In genomic region chr7:46583606-46584005, GRCh38 we compare ENCODE assay signal across 21 cellular contexts.
DNase-seq lines count a peak whose midpoint lies in the region; ATAC-seq and TF ChIP-seq lines count a peak whose summit lies in the region.
"Had no signal": no experiment of that assay in that cellular context is flagged by ENCODE, and none has a peak within 500 bp of the region (broad histone marks: within the 10 kb centered on the region; RNA-seq: fewer than 3 reads in every experiment).

No MANE protein-coding gene starts in this region.

- POLR2A ChIA-PET in Caco-2 (lab: Charles Lee) = no interaction called here

- peaks cover 17% of the 10 kb centered on the region for H3F3A ChIP-seq in GM23248 (ENCODE audit: insufficient read depth)

- WGBS in GM23248 (ENCODE audit: low coverage in 1 of 2, low lambda C conversion rate in 2 of 2, missing lambda C conversion rate in 2 of 2), 2 experiments = 22 to 24% methylated on average over 1 of the region's 1 CpG
- 92% methylated on average over 1 of the region's 1 CpG for WGBS in mammary epithelial cell (ENCODE audit: low coverage, missing lambda C conversion rate)

- H3K4me3 Mint-ChIP-seq in Caco-2 (ENCODE audit: unreplicated experiment) = no peak overlapping the region
- H3K4me3 Mint-ChIP-seq: activated naive CD8-positive, alpha-beta T cell treated with anti-CD3 and anti-CD28 coated beads for 36 hours; activated T-cell treated with anti-CD3 and anti-CD28 coated beads, Interleukin-2, amount 50 U/mL, for 24 hours; endodermal cell; stimulated activated naive CD8-positive, alpha-beta T cell treated with anti-CD3 and anti-CD28 coated beads, Interleukin-15, amount 100 ng/mL, for 72 hours had no signal

- no peaks in the 10 kb centered on the region for H3K36me3 Mint-ChIP-seq in Caco-2 (ENCODE audit: insufficient read depth, unreplicated experiment)
- H3K36me3 Mint-ChIP-seq: activated naive CD8-positive, alpha-beta T cell treated with anti-CD3 and anti-CD28 coated beads for 36 hours had no signal

- no peak overlapping the region for H3K4me3 ChIP-seq in GM23248
- no peak overlapping the region for H3K4me3 ChIP-seq in mammary epithelial cell (replicated peaks in 1 of 3; ENCODE audit: insufficient read depth in 1 of 3, low read depth in 2 of 3, low read length in 3 of 3)
- H3K4me3 ChIP-seq in Caco-2 (ENCODE audit: low read depth, low read length) = no peak overlapping the region

- H3K27ac ChIP-seq in GM23248 (peak overlapping the region; percentile 77), mammary epithelial cell (ENCODE audit: insufficient read depth, low read depth, low read length) (no peak overlapping the region)
- H3K27ac ChIP-seq: parathyroid adenoma had no signal

- intact Hi-C loops in mammary epithelial cell (cut with micrococcal nuclease) (no loop called here), Caco-2 (cut with micrococcal nuclease; ENCODE audit: unreplicated experiment) (no loop called here)

- H3K9me3 Mint-ChIP-seq in Caco-2 (ENCODE audit: unreplicated experiment) = no peaks in the 10 kb centered on the region
- H3K9me3 Mint-ChIP-seq: endodermal cell had no signal

- H3K27ac Mint-ChIP-seq in Caco-2 (ENCODE audit: unreplicated experiment) = no peak overlapping the region
- H3K27ac Mint-ChIP-seq: activated naive CD8-positive, alpha-beta T cell treated with anti-CD3 and anti-CD28 coated beads for 36 hours; activated T-cell treated with anti-CD3 and anti-CD28 coated beads, Interleukin-2, amount 50 U/mL, for 24 hours; endodermal cell; stimulated activated naive CD8-positive, alpha-beta T cell treated with anti-CD3 and anti-CD28 coated beads, Interleukin-15, amount 100 ng/mL, for 72 hours had no signal

- no peaks in the 10 kb centered on the region for H3K9me2 ChIP-seq in GM23248 (ENCODE audit: insufficient read depth)

- H3K4me1 ChIP-seq in GM23248 (ENCODE audit: insufficient read depth) (peaks cover 18% of the 10 kb centered on the region), mammary epithelial cell (ENCODE audit: insufficient read depth, low read length) (peaks cover 8% of the 10 kb centered on the region), Caco-2 (no peaks in the 10 kb centered on the region)
- H3K4me1 ChIP-seq: parathyroid adenoma had no signal

- peak; percentile 67 for DNase-seq in AG08395 (ENCODE audit: low spot score)
- peak; percentile 90 for DNase-seq in GM23248
- peak; percentile 74 for DNase-seq in mammary epithelial cell
- DNase-seq in iris pigment epithelial cell (ENCODE audit: low read depth) = peak; percentile 26
- no peak for DNase-seq in Caco-2
- no peak for DNase-seq in inferior parietal cortex (ENCODE audit: extremely low spot score)
- no peak for DNase-seq in omental fat pad (ENCODE audit: low spot score)
- DNase-seq: activated naive CD8-positive, alpha-beta T cell treated with anti-CD3 and anti-CD28 coated beads for 36 hours; activated T-cell treated with anti-CD3 and anti-CD28 coated beads, Interleukin-2, amount 50 U/mL, for 24 hours; caudate nucleus; endodermal cell; hypothalamus; Kasumi-1; NCI-H146; NCI-H510A; stimulated activated CD4-positive, alpha-beta T cell treated with anti-CD3 and anti-CD28 coated beads, Interleukin-15, amount 100 ng/mL, for 24 hours; stimulated activated naive CD8-positive, alpha-beta T cell treated with anti-CD3 and anti-CD28 coated beads, Interleukin-15, amount 100 ng/mL, for 72 hours had no signal

- dilution Hi-C loops in mammary epithelial cell (cut with HindIII; ENCODE audit: low sequenced_read_pairs) = no loop called here

- peaks cover 3% of the 10 kb centered on the region for H3K27me3 Mint-ChIP-seq in Caco-2 (ENCODE audit: insufficient read depth, unreplicated experiment)
- H3K27me3 Mint-ChIP-seq: activated naive CD8-positive, alpha-beta T cell treated with anti-CD3 and anti-CD28 coated beads for 36 hours; activated T-cell treated with anti-CD3 and anti-CD28 coated beads, Interleukin-2, amount 50 U/mL, for 24 hours; stimulated activated naive CD8-positive, alpha-beta T cell treated with anti-CD3 and anti-CD28 coated beads, Interleukin-15, amount 100 ng/mL, for 72 hours had no signal

- no peaks in the 10 kb centered on the region for H3K27me3 ChIP-seq in GM23248 (replicated peaks; ENCODE audit: insufficient read depth)
- no peaks in the 10 kb centered on the region for H3K27me3 ChIP-seq in mammary epithelial cell (ENCODE audit: insufficient read depth, low read length)
- no peaks in the 10 kb centered on the region for H3K27me3 ChIP-seq in Caco-2 (replicated peaks; ENCODE audit: control insufficient read depth, insufficient read depth, low read length)

- H2AFZ ChIP-seq in GM23248 (no peak overlapping the region), mammary epithelial cell (ENCODE audit: low read depth, low read length) (no peak overlapping the region)
- H2AFZ ChIP-seq: parathyroid adenoma had no signal

- H3K4me1 Mint-ChIP-seq in Caco-2 (ENCODE audit: low read depth, unreplicated experiment) = no peaks in the 10 kb centered on the region
- H3K4me1 Mint-ChIP-seq: activated naive CD8-positive, alpha-beta T cell treated with anti-CD3 and anti-CD28 coated beads for 36 hours; endodermal cell; stimulated activated naive CD8-positive, alpha-beta T cell treated with anti-CD3 and anti-CD28 coated beads, Interleukin-15, amount 100 ng/mL, for 72 hours had no signal

- H3K9ac ChIP-seq in GM23248 (peak overlapping the region; percentile 38), mammary epithelial cell (ENCODE audit: insufficient read depth, low read length) (no peak overlapping the region)
- H3K9ac ChIP-seq: parathyroid adenoma had no signal

- TF ChIP-seq CTCF in mammary epithelial cell (conservative IDR thresholded peaks at IDR 0.05 in 1 of 2, IDR thresholded peaks at IDR 0.05 in 1 of 2; ENCODE audit: extremely low read depth in 1 of 2, insufficient read depth in 1 of 2, low read depth in 1 of 2, low read length in 2 of 2) = no peak
- TF ChIP-seq CTCF in Caco-2 (IDR thresholded peaks at IDR 0.05; ENCODE audit: insufficient read depth in 1 of 2, low read depth in 1 of 2, low read length in 1 of 2, severe bottlenecking in 1 of 2, unreplicated experiment in 1 of 2) = no peak
- no peak for TF ChIP-seq CTCF in omental fat pad (IDR thresholded peaks at IDR 0.05)

- H4K20me1 ChIP-seq in GM23248 (ENCODE audit: insufficient read depth) = no peaks in the 10 kb centered on the region
- H4K20me1 ChIP-seq in mammary epithelial cell (ENCODE audit: insufficient read depth, low read length) = no peaks in the 10 kb centered on the region

- H3K4me2 ChIP-seq in GM23248 (ENCODE audit: unreplicated experiment) = peak overlapping the region; percentile 52
- H3K4me2 ChIP-seq in mammary epithelial cell (ENCODE audit: insufficient read depth, low read depth, low read length) = peak overlapping the region; percentile 19

- in situ Hi-C loops in GM23248 (cut with MboI) = no loop called here
- in situ Hi-C loops in mammary epithelial cell (cut with MboI; ENCODE audit: low sequenced_read_pairs in 2 of 2) = no loop called here

- H3K36me3 ChIP-seq in GM23248 (ENCODE audit: low read depth) (no peaks in the 10 kb centered on the region), mammary epithelial cell (ENCODE audit: insufficient read depth, low read length) (no peaks in the 10 kb centered on the region), Caco-2 (ENCODE audit: control insufficient read depth, insufficient read depth, low read length) (no peaks in the 10 kb centered on the region)

- BruUV-seq in mammary epithelial cell (replicated peaks; lab: Mats Ljungman, UMichigan) = no TSS peak
- BruUV-seq in Caco-2 (replicated peaks; lab: Mats Ljungman, UMichigan) = no TSS peak

- CTCF ChIA-PET in mammary epithelial cell (lab: Charles Lee; ENCODE audit: low non-redundant PET) = no interaction called here
- CTCF ChIA-PET in Caco-2 (lab: Charles Lee) = no interaction called here

- no peak for ATAC-seq in HG02852 (IDR thresholded peaks at IDR 0.05; ENCODE audit: unreplicated experiment)
- no peak for ATAC-seq in omental fat pad (ENCODE audit: low FRiP score)
- ATAC-seq: left lobe of liver; SK-N-SH treated with all-trans-retinoic acid at 6 μM for 48 hours; stimulated activated naive CD8-positive, alpha-beta T cell treated with anti-CD3 and anti-CD28 coated beads, Interleukin-15, amount 100 ng/mL, for 72 hours had no signal

- H3K79me2 ChIP-seq in GM23248 (ENCODE audit: insufficient read depth) = no peaks in the 10 kb centered on the region
- H3K79me2 ChIP-seq in mammary epithelial cell (ENCODE audit: insufficient read depth, low read length) = no peaks in the 10 kb centered on the region
- H3K79me2 ChIP-seq: parathyroid adenoma had no signal

- H3K9me3 ChIP-seq in GM23248 (ENCODE audit: low read depth) (no peaks in the 10 kb centered on the region), mammary epithelial cell (replicated peaks; ENCODE audit: insufficient read depth, low read length) (no peaks in the 10 kb centered on the region), Caco-2 (no peaks in the 10 kb centered on the region)

Comparison
In these comparisons a context has a peak if more than half of its experiments do, and no peak if none do; other contexts are left out.
1. DNase-seq: peak in AG08395 (single experiment), GM23248 (single experiment), mammary epithelial cell (single experiment) and iris pigment epithelial cell (single experiment); none in Caco-2 (0 of 2), inferior parietal cortex (single experiment) and omental fat pad (single experiment).